8 cellular contexts compared by ENCODE assay signal in the genomic region with DNA sequence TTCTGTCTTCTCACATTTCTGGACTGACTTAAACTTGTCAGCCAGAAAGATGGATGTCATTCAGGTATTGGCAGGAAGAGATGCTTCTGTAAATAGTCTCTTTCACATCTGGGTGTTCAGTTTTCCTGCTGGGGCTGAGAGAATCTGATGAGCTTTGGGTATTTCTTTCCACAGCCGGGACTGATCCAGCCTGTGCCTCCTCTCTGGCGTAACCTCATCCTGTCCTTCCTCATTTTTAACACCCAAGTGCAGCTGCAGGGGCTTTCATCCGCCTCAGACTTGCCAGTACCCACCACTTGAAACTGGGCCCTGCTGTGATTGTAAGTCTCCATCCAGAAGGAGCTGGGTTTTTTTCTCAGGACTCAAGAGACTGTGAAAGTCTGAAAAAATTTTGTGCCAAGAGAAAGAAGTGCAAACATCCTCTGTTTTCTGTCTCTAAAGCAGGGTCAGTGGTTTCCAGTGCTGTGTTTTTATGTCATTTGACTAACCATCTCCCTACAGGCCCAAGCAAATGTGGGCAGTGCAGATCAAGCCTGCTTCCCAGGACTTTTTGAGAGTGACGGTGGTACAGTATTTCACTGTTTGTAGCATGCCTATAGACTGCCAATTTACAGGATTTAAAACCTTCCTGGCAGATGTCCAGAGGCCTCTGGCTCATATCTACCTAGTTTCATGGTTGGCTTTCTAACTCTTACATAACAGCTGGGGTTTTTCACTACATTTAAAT.
DNase-seq lines count a peak whose midpoint lies in the region; ATAC-seq, FAIRE-seq and TF ChIP-seq lines count a peak whose summit lies in the region.

No MANE protein-coding gene starts in this region.

- H3K4me1 ChIP-seq in GM12878 (ENCODE audit: control insufficient read depth, insufficient read depth, low read length) (no peaks in the 10 kb centered on the region), lung (ENCODE audit: control insufficient read depth in 2 of 2, insufficient read depth in 2 of 2, low read length in 2 of 2) (peaks cover 3 to 13% of the 10 kb centered on the region in 2 donors)

- no peak for TF ChIP-seq POLR2A in GM12878 (IDR thresholded peaks at IDR 0.05; ENCODE audit: low read depth, low read length)

- H3K9ac ChIP-seq in GM12878 (ENCODE audit: control insufficient read depth, insufficient read depth, low read length) = no peak overlapping the region

- no peak overlapping the region for H3K4me2 ChIP-seq in GM12878 (ENCODE audit: control insufficient read depth, insufficient read depth)

- POLR2A ChIA-PET in GM12878 (lab: Charles Lee) = interaction anchor here (0.6 to 1.4 kb wide), 5 partner anchors 9 to 131 kb away, joined by 3 to 6 read pairs (median 4); no protein-coding TSS in a partner anchor

- peak; percentile 59 for ATAC-seq in HG03342 (IDR thresholded peaks at IDR 0.05; ENCODE audit: unreplicated experiment)
- ATAC-seq in GM12878 = peak; percentile 71
- ATAC-seq in lung (ENCODE audit: insufficient read depth, low FRiP score) = peak; percentile 49

- TF ChIP-seq EP300 in GM12878 (IDR thresholded peaks at IDR 0.05; ENCODE audit: borderline replicate concordance in 1 of 2, control insufficient read depth in 1 of 2, low read depth in 2 of 2, low read length in 2 of 2) = no peak

- H3K36me3 ChIP-seq in GM12878 (ENCODE audit: control insufficient read depth in 2 of 2, insufficient read depth in 2 of 2, low read length in 1 of 2) = no peaks in the 10 kb centered on the region
- no peaks in the 10 kb centered on the region for H3K36me3 ChIP-seq in lung (ENCODE audit: control insufficient read depth in 2 of 2, insufficient read depth in 2 of 2, low read length in 2 of 2)
- no peaks in the 10 kb centered on the region for H3K36me3 ChIP-seq in H7 (replicated peaks; ENCODE audit: control insufficient read depth, insufficient read depth, low read length)

- H3K4me3 ChIP-seq in GM12878 = no peak overlapping the region
- H3K4me3 ChIP-seq in lung = no peak overlapping the region
- no peak overlapping the region for H3K4me3 ChIP-seq in H7 (ENCODE audit: insufficient read depth, low read depth, low read length)

- intact Hi-C loops in GM12878 (cut with micrococcal nuclease; ENCODE audit: unreplicated experiment) = no loop called here

- H3K27ac ChIP-seq in GM12878 (ENCODE audit: control insufficient read depth, insufficient read depth) (no peak overlapping the region), lung (ENCODE audit: low read depth in 1 of 2, low read length in 1 of 2) (no peak overlapping the region)

- RAD21 ChIA-PET in GM12878 (lab: Charles Lee; ENCODE audit: unreplicated experiment) = interaction anchor here (0.7 to 2.2 kb wide), 14 partner anchors 10 to 340 kb away, joined by 3 to 17 read pairs (median 4); no protein-coding TSS in a partner anchor

- H4K20me1 ChIP-seq in GM12878 (ENCODE audit: control insufficient read depth, insufficient read depth) = no peaks in the 10 kb centered on the region

- peak; percentile 26 for DNase-seq in GM03348 (ENCODE audit: low spot score)
- DNase-seq in GM12878 (ENCODE audit: low read depth, low spot score) = no peak
- DNase-seq in lung (ENCODE audit: low spot score) = no peak
- DNase-seq in NCI-H1048 (lab: John Stamatoyannopoulos, UW) = no peak
- no peak for DNase-seq in activated CD4-positive, CD25-positive, alpha-beta regulatory T cell treated with anti-CD3 and anti-CD28 coated beads, Interleukin-2, amount 50 U/mL, for 72 hours
- no peak for DNase-seq in H7
- no peak for DNase-seq in NCI-H128 (lab: John Stamatoyannopoulos, UW; ENCODE audit: unreplicated experiment)

- 26% methylated on average over 4 of the region's 4 CpGs for WGBS in GM12878 (ENCODE audit: insufficient coverage, insufficient replicate concordance, low lambda C conversion rate, missing lambda C conversion rate)
- WGBS in lung, 2 donors = 10 to 11% methylated on average over 4 of the region's 4 CpGs

- H3K79me2 ChIP-seq in GM12878 (ENCODE audit: control insufficient read depth, insufficient read depth, low read length) = no peaks in the 10 kb centered on the region

- BruUV-seq in GM12878 (replicated peaks; lab: Mats Ljungman, UMichigan) = no TSS peak

- H2AFZ ChIP-seq in GM12878 (ENCODE audit: control insufficient read depth, low read depth, low read length) = no peak overlapping the region

- SMC1A ChIA-PET in GM12878 (lab: Charles Lee; ENCODE audit: uncharacterized antibody, unreplicated experiment) = interaction anchor here (0.7 to 2.7 kb wide), 19 partner anchors 8 to 285 kb away, joined by 3 to 30 read pairs (median 6); no protein-coding TSS in a partner anchor

- TF ChIP-seq CTCF in GM12878 (IDR thresholded peaks at IDR 0.05 in 2 of 3, conservative IDR thresholded peaks at IDR 0.05 in 1 of 3; ENCODE audit: control insufficient read depth in 2 of 3, extremely low read depth in 1 of 3, insufficient read depth in 1 of 3, low read depth in 3 of 3, low read length in 3 of 3) = no peak
- no peak for TF ChIP-seq CTCF in lung (IDR thresholded peaks at IDR 0.05; ENCODE audit: control extremely low read depth, extremely low read depth)

- TF ChIP-seq RAD21 in GM12878 (IDR thresholded peaks at IDR 0.05; ENCODE audit: insufficient read depth, low read depth, low read length) = no peak

- in situ Hi-C loops in GM12878 (cut with MboI) = no loop called here

- H3K27me3 ChIP-seq in GM12878 (replicated peaks in 1 of 2; ENCODE audit: control insufficient read depth in 2 of 2, insufficient read depth in 2 of 2, low read length in 1 of 2) (no peaks in the 10 kb centered on the region; a peak in 1 of 4 replicates), lung (ENCODE audit: control insufficient read depth, insufficient read depth) (no peaks in the 10 kb centered on the region), H7 (ENCODE audit: control insufficient read depth, insufficient read depth, low read length) (no peaks in the 10 kb centered on the region)

- H3K9me3 ChIP-seq in GM12878 (replicated peaks; ENCODE audit: control insufficient read depth, insufficient read depth, low read length) (no peaks in the 10 kb centered on the region), lung (ENCODE audit: control insufficient read depth in 2 of 2, insufficient read depth in 1 of 2, low read length in 1 of 2) (no peaks in the 10 kb centered on the region)

- CTCF ChIA-PET in GM12878 (lab: Yijun Ruan, JAX) = interaction anchor here (0.6 to 3.4 kb wide), 9 partner anchors 8 to 357 kb away, joined by 3 to 15 read pairs (median 6); no protein-coding TSS in a partner anchor

- no peak for FAIRE-seq in GM12878 (lab: Jason Lieb, UNC)

TF ChIP-seq in GM12878, 131 proteins besides CTCF, POLR2A, EP300 and RAD21:
- TF ChIP-seq IKZF1 (conservative IDR thresholded peaks at IDR 0.05) = peak; percentile 53
- TF ChIP-seq MTA2 (IDR thresholded peaks at IDR 0.05; ENCODE audit: low read depth) = peak; percentile 43; the same call in 1 of the 2 replicates
- no peak for TF ChIP-seq DPF2 (IDR thresholded peaks at IDR 0.05)
- peak in 1 of 2 experiments; percentile 44; a peak in 1 of 4 replicates for TF ChIP-seq IKZF2 (IDR thresholded peaks at IDR 0.05)
- TF ChIP-seq, protein P1, sequence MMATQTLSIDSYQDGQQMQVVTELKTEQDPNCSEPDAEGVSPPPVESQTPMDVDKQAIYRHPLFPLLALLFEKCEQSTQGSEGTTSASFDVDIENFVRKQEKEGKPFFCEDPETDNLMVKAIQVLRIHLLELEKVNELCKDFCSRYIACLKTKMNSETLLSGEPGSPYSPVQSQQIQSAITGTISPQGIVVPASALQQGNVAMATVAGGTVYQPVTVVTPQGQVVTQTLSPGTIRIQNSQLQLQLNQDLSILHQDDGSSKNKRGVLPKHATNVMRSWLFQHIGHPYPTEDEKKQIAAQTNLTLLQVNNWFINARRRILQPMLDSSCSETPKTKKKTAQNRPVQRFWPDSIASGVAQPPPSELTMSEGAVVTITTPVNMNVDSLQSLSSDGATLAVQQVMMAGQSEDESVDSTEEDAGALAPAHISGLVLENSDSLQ (IDR thresholded peaks at IDR 0.05) = peak; percentile 12; the same call in 1 of the 2 replicates
- no peak for TF ChIP-seq ZSCAN29 (IDR thresholded peaks at IDR 0.05)
- no peak for TF ChIP-seq ASH2L (IDR thresholded peaks at IDR 0.05; ENCODE audit: borderline replicate concordance, low read depth)
- TF ChIP-seq RBBP5 (conservative IDR thresholded peaks at IDR 0.05) = no peak
- TF ChIP-seq, protein P2, sequence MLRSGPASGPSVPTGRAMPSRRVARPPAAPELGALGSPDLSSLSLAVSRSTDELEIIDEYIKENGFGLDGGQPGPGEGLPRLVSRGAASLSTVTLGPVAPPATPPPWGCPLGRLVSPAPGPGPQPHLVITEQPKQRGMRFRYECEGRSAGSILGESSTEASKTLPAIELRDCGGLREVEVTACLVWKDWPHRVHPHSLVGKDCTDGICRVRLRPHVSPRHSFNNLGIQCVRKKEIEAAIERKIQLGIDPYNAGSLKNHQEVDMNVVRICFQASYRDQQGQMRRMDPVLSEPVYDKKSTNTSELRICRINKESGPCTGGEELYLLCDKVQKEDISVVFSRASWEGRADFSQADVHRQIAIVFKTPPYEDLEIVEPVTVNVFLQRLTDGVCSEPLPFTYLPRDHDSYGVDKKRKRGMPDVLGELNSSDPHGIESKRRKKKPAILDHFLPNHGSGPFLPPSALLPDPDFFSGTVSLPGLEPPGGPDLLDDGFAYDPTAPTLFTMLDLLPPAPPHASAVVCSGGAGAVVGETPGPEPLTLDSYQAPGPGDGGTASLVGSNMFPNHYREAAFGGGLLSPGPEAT (IDR thresholded peaks at IDR 0.05; ENCODE audit: low read depth) = 0 out of 2 replicates have a peak, but pooled peaks have one; percentile 20
- 0 out of 2 replicates have a peak, but pooled peaks have one; percentile 17 for TF ChIP-seq NBN (IDR thresholded peaks at IDR 0.05)
